ENCODE assay signal across 8 cellular contexts in genomic region chr10:110214380-110214826, GRCh38. TPM values are rescaled to one million over a fixed set of nuclear protein-coding genes. Genes with fewer than 3 reads are reported as not detected.
A peak's percentile ranks its signal among the peaks of the same experiment; 100 is the strongest.
DNase-seq lines count a peak whose midpoint lies in the region; ATAC-seq and TF ChIP-seq lines count a peak whose summit lies in the region.

No MANE protein-coding gene starts in this region.

- BruUV-seq in PC-9 (replicated peaks; lab: Mats Ljungman, UMichigan) = no TSS peak

- H3K36me3 ChIP-seq in PC-9 (ENCODE audit: low read depth) = no peaks in the 10 kb centered on the region

- no peaks in the 10 kb centered on the region for H3F3A ChIP-seq in PC-9 (ENCODE audit: insufficient read depth, low read depth)

- POLR2A ChIA-PET in PC-9 (lab: Charles Lee; ENCODE audit: unreplicated experiment) = no interaction called here

- intact Hi-C loops in PC-9 (cut with micrococcal nuclease; ENCODE audit: unreplicated experiment) = no loop called here

- H3K79me2 ChIP-seq in PC-9 (ENCODE audit: low read depth) = no peaks in the 10 kb centered on the region

- no peaks in the 10 kb centered on the region for H4K20me1 ChIP-seq in PC-9 (ENCODE audit: insufficient read depth)

- no peaks in the 10 kb centered on the region for H3K9me3 ChIP-seq in PC-9 (ENCODE audit: insufficient read depth, low read depth)

- H3K9me2 ChIP-seq in PC-9 (ENCODE audit: insufficient read depth) = no peaks in the 10 kb centered on the region

- no peaks in the 10 kb centered on the region; the same call in 1 of the 2 replicates for H3K4me1 ChIP-seq in PC-9 (replicated peaks; ENCODE audit: insufficient read depth)

- H3K4me2 ChIP-seq in PC-9 = no peak overlapping the region

- no peak overlapping the region for H3K4me3 ChIP-seq in PC-9

- ATAC-seq in HG02798 (IDR thresholded peaks at IDR 0.05; ENCODE audit: poor library complexity, unreplicated experiment) (peak; percentile 22), GM21786 (IDR thresholded peaks at IDR 0.05; ENCODE audit: unreplicated experiment) (no peak)

- no peak overlapping the region for H3K27ac ChIP-seq in PC-9

- CTCF ChIA-PET in PC-9 (lab: Charles Lee) = no interaction called here

- no peak for TF ChIP-seq CTCF in PC-9 (conservative IDR thresholded peaks at IDR 0.05)

- H2AFZ ChIP-seq in PC-9 = no peak overlapping the region

- no peaks in the 10 kb centered on the region for H3K27me3 ChIP-seq in PC-9 (ENCODE audit: insufficient read depth, low read depth)

- DNase-seq in DMS53 (lab: John Stamatoyannopoulos, UW) (peak; percentile 58), DMS53 treated with DMSO at 0.1 percent for 48 hours (lab: John Stamatoyannopoulos, UW; ENCODE audit: unreplicated experiment) (no peak), RPMI8226 (peak; percentile 36), myocyte (ENCODE audit: low read depth) (peak; percentile 61), 8988T (no peak), PC-9 (no peak)

RNA-seq across cellular contexts. Expression of gene MXI1, which starts 7.0 kb away (rescaled TPM):
- total RNA-seq in myocyte (18.5 and 22.9 TPM in 2 replicates), PC-9 (2021) (25.8 and 25.9 TPM in 2 replicates)
- 17.4 TPM for polyA plus RNA-seq in myocyte (2012)

Comparison
In these comparisons a context has a peak if more than half of its experiments do, and no peak if none do; other contexts are left out.
1. DNase-seq: peak in DMS53 (single experiment), RPMI8226 (single experiment) and myocyte (single experiment); none in DMS53 treated with DMSO at 0.1 percent for 48 hours (single experiment), 8988T (single experiment) and PC-9 (0 of 2).